Comparison of ENCODE assay signal across 14 cellular contexts in the genomic region with DNA sequence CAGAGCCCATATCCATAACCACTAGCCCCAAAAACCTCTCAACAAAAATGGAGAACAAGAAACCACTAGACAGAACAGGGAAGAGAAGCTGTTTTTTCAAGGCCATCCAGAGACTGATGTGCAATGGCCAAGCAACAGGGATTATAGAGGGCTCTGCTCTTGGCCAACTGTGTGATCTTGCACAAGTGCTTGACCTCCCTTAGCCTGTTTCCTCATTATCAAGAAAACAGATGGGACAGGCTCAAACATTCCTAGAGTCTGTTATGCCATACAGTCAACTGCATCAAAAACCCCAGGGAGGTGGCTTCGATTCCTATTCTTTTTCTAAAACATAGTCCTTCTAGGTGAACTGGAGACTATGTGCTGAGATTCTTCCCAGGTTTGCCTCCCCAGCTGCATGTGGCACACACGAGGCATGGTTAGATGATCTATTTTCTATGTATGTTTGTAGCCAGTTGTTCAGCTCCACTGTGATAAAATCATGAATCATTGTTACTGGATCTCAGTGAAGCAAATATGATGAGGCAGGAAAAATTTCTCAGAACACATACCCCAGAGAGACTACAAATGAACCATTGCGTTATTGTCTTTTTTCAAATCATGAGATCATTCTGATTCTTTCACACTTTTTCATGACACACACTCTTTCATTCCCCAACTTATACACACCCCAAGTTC.
DNase-seq lines count a peak whose midpoint lies in the region; ATAC-seq and TF ChIP-seq lines count a peak whose summit lies in the region.
"Had no signal": no experiment of that assay in that cellular context is flagged by ENCODE, and none has a peak within 500 bp of the region (broad histone marks: within the 10 kb centered on the region; RNA-seq: fewer than 3 reads in every experiment).

No MANE protein-coding gene starts in this region.

- H3K9me3 Mint-ChIP-seq in HFFc6: no peaks in the 10 kb centered on the region
- H3K9me3 Mint-ChIP-seq: activated naive CD8-positive, alpha-beta T cell treated with anti-CD3 and anti-CD28 coated beads, Interleukin-2, amount 50 U/mL, for 24 hours had no signal

- peak overlapping the region; percentile 3; the same call in 1 of the 2 replicates for H3K27ac Mint-ChIP-seq in HFFc6
- H3K27ac Mint-ChIP-seq: activated CD4-positive, alpha-beta T cell treated with anti-CD3 and anti-CD28 coated beads, Interleukin-2, amount 10 ng/mL, durations not matched to agents 7 days and 5 days; activated naive CD8-positive, alpha-beta T cell treated with anti-CD3 and anti-CD28 coated beads, Interleukin-2, amount 50 U/mL, for 24 hours had no signal

- peak overlapping the region; percentile 7 to 67 for H3K27ac ChIP-seq in ascending aorta
- peak overlapping the region; percentile 69 for H3K27ac ChIP-seq in skeletal muscle tissue (ENCODE audit: low read depth, low read length)

- H3K4me1 ChIP-seq in ascending aorta (peaks cover 0 to 12% of the 10 kb centered on the region in 2 donors), skeletal muscle tissue (ENCODE audit: control insufficient read depth in 3 of 3, insufficient read depth in 3 of 3, low read length in 3 of 3) (peaks cover 0 to 5% (median 0%) of the 10 kb centered on the region in 3 donors)

- H3K27me3 Mint-ChIP-seq in HFFc6 (ENCODE audit: insufficient read depth): no peaks in the 10 kb centered on the region
- H3K27me3 Mint-ChIP-seq: activated CD4-positive, alpha-beta T cell treated with anti-CD3 and anti-CD28 coated beads, Interleukin-2, amount 10 ng/mL, durations not matched to agents 7 days and 5 days; activated naive CD8-positive, alpha-beta T cell treated with anti-CD3 and anti-CD28 coated beads, Interleukin-2, amount 50 U/mL, for 24 hours had no signal

- H3K36me3 Mint-ChIP-seq in HFFc6 (ENCODE audit: low read depth): no peaks in the 10 kb centered on the region

- ATAC-seq in left ventricle myocardium superior: peak; percentile 93
- ATAC-seq in stimulated activated naive CD8-positive, alpha-beta T cell treated with anti-CD3 and anti-CD28 coated beads, Interleukin-15, Interleukin-2, amounts not matched to agents 100 U/mL and 50 U/mL, for 24 hours: no peak
- ATAC-seq: activated naive CD8-positive, alpha-beta T cell treated with anti-CD3 and anti-CD28 coated beads, Interleukin-2, amount 50 U/mL, for 24 hours had no signal

- no peaks in the 10 kb centered on the region for H3K36me3 ChIP-seq in ascending aorta
- no peaks in the 10 kb centered on the region for H3K36me3 ChIP-seq in skeletal muscle tissue (ENCODE audit: control insufficient read depth in 3 of 3, insufficient read depth in 3 of 3, low read length in 3 of 3)

- peaks cover 58% of the 10 kb centered on the region for H3K4me1 Mint-ChIP-seq in HFFc6 (ENCODE audit: low read depth)

- intact Hi-C loops in ascending aorta (cut with DNase I) (no loop called here), left ventricle myocardium superior (cut with micrococcal nuclease) (no loop called here)

- DNase-seq in HFFc6 (peak; percentile 26), ascending aorta (ENCODE audit: low spot score in 2 of 2) (peak in 1 of 2 donors; percentile 75), left ventricle myocardium superior (no peak), T1000 (lab: John Stamatoyannopoulos, UW) (no peak), DMS79 (lab: John Stamatoyannopoulos, UW) (no peak), DMS153 (lab: John Stamatoyannopoulos, UW) (no peak)
- no peak for DNase-seq in stimulated activated naive CD8-positive, alpha-beta T cell treated with anti-CD3 and anti-CD28 coated beads, Interleukin-15, Interleukin-2, amounts not matched to agents 100 U/mL and 50 U/mL, for 24 hours
- DNase-seq: activated CD4-positive, alpha-beta T cell treated with anti-CD3 and anti-CD28 coated beads, Interleukin-2, amount 10 ng/mL, durations not matched to agents 7 days and 5 days; activated naive CD8-positive, alpha-beta T cell treated with anti-CD3 and anti-CD28 coated beads, Interleukin-2, amount 50 U/mL, for 24 hours; COR-L47; NCI-H2171; retina; SHP77 had no signal

- no peaks in the 10 kb centered on the region for H3K9me3 ChIP-seq in ascending aorta
- no peaks in the 10 kb centered on the region for H3K9me3 ChIP-seq in skeletal muscle tissue (ENCODE audit: control insufficient read depth in 3 of 3, low read length in 3 of 3)

- no peak overlapping the region for H3K9ac ChIP-seq in skeletal muscle tissue (ENCODE audit: low read depth in 1 of 3, low read length in 3 of 3)

- no peaks in the 10 kb centered on the region for H3K27me3 ChIP-seq in ascending aorta
- no peaks in the 10 kb centered on the region for H3K27me3 ChIP-seq in skeletal muscle tissue (ENCODE audit: control insufficient read depth in 3 of 3, insufficient read depth in 3 of 3, low read length in 3 of 3)

- no peak overlapping the region for H3K4me3 Mint-ChIP-seq in HFFc6
- H3K4me3 Mint-ChIP-seq: activated CD4-positive, alpha-beta T cell treated with anti-CD3 and anti-CD28 coated beads, Interleukin-2, amount 10 ng/mL, durations not matched to agents 7 days and 5 days; activated naive CD8-positive, alpha-beta T cell treated with anti-CD3 and anti-CD28 coated beads, Interleukin-2, amount 50 U/mL, for 24 hours had no signal

- H3K4me3 ChIP-seq in ascending aorta (no peak overlapping the region), skeletal muscle tissue (ENCODE audit: low read length in 3 of 3) (no peak overlapping the region)

- no peak for TF ChIP-seq CTCF in HFFc6 (IDR thresholded peaks at IDR 0.05)
- no peak for TF ChIP-seq CTCF in ascending aorta (IDR thresholded peaks at IDR 0.05)
